Comparison of ENCODE assay signal across 15 cellular contexts in genomic region chr4:75950416-75950815, GRCh38. TPM values are rescaled to one million over a fixed set of nuclear protein-coding genes. Genes with fewer than 3 reads are reported as not detected.
DNase-seq lines count a peak whose midpoint lies in the region; ATAC-seq and TF ChIP-seq lines count a peak whose summit lies in the region.
"Had no signal": no experiment of that assay in that cellular context is flagged by ENCODE, and none has a peak within 500 bp of the region (broad histone marks: within the 10 kb centered on the region; RNA-seq: fewer than 3 reads in every experiment).

No MANE protein-coding gene starts in this region.

- H3K79me1 ChIP-seq in H9 (ENCODE audit: insufficient read depth, low read depth, low read length, poor library complexity, severe bottlenecking): no peaks in the 10 kb centered on the region

- WGBS in H9 (ENCODE audit: extremely low coverage, insufficient read length, low lambda C conversion rate): no CpG with 5 or more reads among the region's 3 CpGs
- WGBS in transverse colon (ENCODE audit: low coverage in 1 of 2), 2 donors: 62 to 74% methylated on average over 2 to 3 of the region's 3 CpGs

- H4K8ac ChIP-seq in H9 (replicated peaks; ENCODE audit: insufficient read length, low read depth, low read length): no peak overlapping the region

- no peaks in the 10 kb centered on the region for H4K20me1 ChIP-seq in H9 (ENCODE audit: control insufficient read depth, insufficient read depth, insufficient read length)

- ATAC-seq in GM21723 (IDR thresholded peaks at IDR 0.05; ENCODE audit: unreplicated experiment): no peak

- no peak overlapping the region for H2BK12ac ChIP-seq in H9 (ENCODE audit: insufficient read length, low read depth, low read length)

- H3K4me1 Mint-ChIP-seq in H9: no peaks in the 10 kb centered on the region

- peaks cover 15 to 88% (median 58%) of the 10 kb centered on the region in 3 experiments; a peak in 6 of 7 replicates for H3K36me3 Mint-ChIP-seq in H9 (ENCODE audit: insufficient read depth in 1 of 3, low read depth in 3 of 3)

- no peak overlapping the region for H2BK120ac ChIP-seq in H9 (ENCODE audit: low read depth, low read length, poor library complexity, severe bottlenecking)

- no peak overlapping the region for H2AK5ac ChIP-seq in H9 (ENCODE audit: insufficient read length, low read length)

- no peaks in the 10 kb centered on the region; the same call in 1 of the 2 replicates for H3K79me2 ChIP-seq in H9 (ENCODE audit: insufficient read depth, low read length)

- no peak overlapping the region for H2BK5ac ChIP-seq in H9 (ENCODE audit: insufficient read length, low read length)

- H4K91ac ChIP-seq in H9 (ENCODE audit: insufficient read length, low read depth, low read length): no peak overlapping the region

- H3K27ac ChIP-seq in VCaP (peak overlapping the region; percentile 61), H9 (ENCODE audit: insufficient read length, low read depth, low read length) (no peak overlapping the region), transverse colon (no peak overlapping the region)

- no peak overlapping the region for H3K4me2 ChIP-seq in H9 (ENCODE audit: insufficient read depth, insufficient read length, low read length)

- H3K14ac ChIP-seq in H9 (ENCODE audit: insufficient read depth, low read length): no peak overlapping the region

- no peak overlapping the region for H3K56ac ChIP-seq in H9 (ENCODE audit: insufficient read length, low read depth, low read length)

- H3K9me3 Mint-ChIP-seq in H9: no peaks in the 10 kb centered on the region
- H3K9me3 Mint-ChIP-seq: CD4-positive, alpha-beta T cell had no signal

- no peak overlapping the region for H3K23ac ChIP-seq in H9 (ENCODE audit: insufficient read length, low read depth, low read length)

- no peak for TF ChIP-seq CTCF in VCaP (conservative IDR thresholded peaks at IDR 0.05)
- TF ChIP-seq CTCF in H9 (conservative IDR thresholded peaks at IDR 0.05): no peak
- TF ChIP-seq CTCF in transverse colon (IDR thresholded peaks at IDR 0.05): no peak

- no peak overlapping the region; a peak in 1 of 5 replicates for H3K4me3 Mint-ChIP-seq in H9
- H3K4me3 Mint-ChIP-seq: CD4-positive, alpha-beta T cell had no signal

- DNase-seq in H4 (ENCODE audit: low spot score): peak; percentile 19
- DNase-seq in fibroblast of peridontal ligament (ENCODE audit: extremely low read depth): peak; percentile 84
- DNase-seq in H9: no peak
- no peak for DNase-seq in transverse colon
- DNase-seq in COLO829 (ENCODE audit: low spot score): no peak
- DNase-seq: CD4-positive, alpha-beta T cell; H7; Kasumi-1; MM.1S; NCI-H1092; NCI-H146; NCI-H2171; NCI-H526 had no signal

- no peak overlapping the region for H4K5ac ChIP-seq in H9 (ENCODE audit: insufficient read length, low read depth, low read length)

- TF ChIP-seq EP300 in transverse colon (IDR thresholded peaks at IDR 0.05; ENCODE audit: low read depth): no peak

- no peaks in the 10 kb centered on the region; the same call in 1 of the 2 replicates for H3K27me3 Mint-ChIP-seq in H9 (ENCODE audit: low read depth)
- H3K27me3 Mint-ChIP-seq: CD4-positive, alpha-beta T cell had no signal

- no peaks in the 10 kb centered on the region for H3K9me3 ChIP-seq in H9 (ENCODE audit: control insufficient read depth, low read depth, low read length)
- no peaks in the 10 kb centered on the region for H3K9me3 ChIP-seq in transverse colon

- in situ Hi-C loops in transverse colon (cut with MboI; ENCODE audit: low pct_ligation_motif_present in 1 of 4, low pct_unique_long_range_greater_than_20kb in 1 of 4, low sequenced_read_pairs in 3 of 4): loop anchor here in 1 of 4 donors (25.0 kb wide), 1 partner anchor 163 kb away; no protein-coding TSS in a partner anchor

- no peak overlapping the region for H3K4me3 ChIP-seq in transverse colon

- no peak overlapping the region for H2BK20ac ChIP-seq in H9 (ENCODE audit: low read depth, low read length, poor library complexity, severe bottlenecking)

- no peak overlapping the region for H3T11ph ChIP-seq in H9 (ENCODE audit: low read length)

- no peak overlapping the region for H3K9ac ChIP-seq in H9 (ENCODE audit: extremely low read depth, insufficient read length, low read length)

- H3K18ac ChIP-seq in H9 (ENCODE audit: insufficient read length, low read depth, low read length): no peak overlapping the region

- intact Hi-C loops in transverse colon (cut with DNase I; ENCODE audit: low total_unique reads): no loop called here

- no peak overlapping the region for H2AFZ ChIP-seq in H9 (ENCODE audit: low read length)

- H3K27me3 ChIP-seq in H9 (ENCODE audit: insufficient read depth, low read length) (no peaks in the 10 kb centered on the region), transverse colon (no peaks in the 10 kb centered on the region)

- no peak overlapping the region for H3K4ac ChIP-seq in H9 (ENCODE audit: low read depth, low read length)

- no peak overlapping the region for H2BK15ac ChIP-seq in H9 (ENCODE audit: low read depth, low read length)

- no peak for TF ChIP-seq POLR2A in transverse colon (IDR thresholded peaks at IDR 0.05)

- peaks cover 0 to 42% (median 16%) of the 10 kb centered on the region in 4 donors for H3K36me3 ChIP-seq in transverse colon

- H3K4me1 ChIP-seq in H9 (ENCODE audit: insufficient read depth, low read length) (no peaks in the 10 kb centered on the region), transverse colon (peaks cover 0 to 11% (median 0%) of the 10 kb centered on the region in 4 donors)

- no peak overlapping the region for H3K27ac Mint-ChIP-seq in H9
- H3K27ac Mint-ChIP-seq: CD4-positive, alpha-beta T cell had no signal

- H3K23me2 ChIP-seq in H9 (ENCODE audit: insufficient read length, low read depth, low read length, poor library complexity, severe bottlenecking): no peaks in the 10 kb centered on the region

RNA-seq across cellular contexts. Expression of gene NAAA, which starts 9.6 kb away (rescaled TPM):
- total RNA-seq in H4 (2014; rRNA removed; shearing (Covaris generic)): 0.39 and 4.3 TPM in 2 replicates
- total RNA-seq in H9 (2021) (2.7 and 3.2 TPM in 2 replicates), transverse colon (100 to 1,000 TPM; 219 to 603 (median 461) TPM)

RNA-seq across cellular contexts. Expression of gene SDAD1, which starts 40.3 kb away (rescaled TPM):
- total RNA-seq in H4 (2014; rRNA removed; shearing (Covaris generic)): 22.6 and 32.2 TPM in 2 replicates
- total RNA-seq in H9 (2021) (79.3 and 80.6 TPM in 2 replicates), transverse colon (10 to 100 TPM in 3 of 4 donors, 1 to 10 TPM in 1; 6.7 to 27.5 (median 20.4) TPM)

RNA-seq across cellular contexts. Expression of gene PPEF2, which starts 48.2 kb away (rescaled TPM):
- not detected in 2 replicates for total RNA-seq in H4 (2014; rRNA removed; shearing (Covaris generic))
- not detected in 2 replicates for total RNA-seq in H9 (2021)
- under 1 TPM in 1 of 4 donors, not detected in 3; 0.32 TPM for total RNA-seq in transverse colon
- total RNA-seq: H7 had no signal

RNA-seq across cellular contexts. Expression of gene CXCL9, which starts 56.9 kb away (rescaled TPM):
- total RNA-seq in H4 (2014; rRNA removed; shearing (Covaris generic)): not detected in 2 replicates
- total RNA-seq in H9 (2021) (not detected in 2 replicates), transverse colon (1 to 10 TPM in 1 of 4 donors, not detected in 3; 2.5 TPM)
- total RNA-seq: CD4-positive, alpha-beta T cell; H7 had no signal

Comparison
In these comparisons a context has a peak if more than half of its experiments do, and no peak if none do; other contexts are left out.
1. DNase-seq: peak in H4 (single experiment) and fibroblast of peridontal ligament (single experiment); none in H9 (single experiment), transverse colon (single experiment) and COLO829 (single experiment).
2. RNA of gene NAAA, which starts 9.6 kb away (total RNA-seq): 219 to 603 TPM in transverse colon; 0.39 to 4.3 TPM in H4 and 2.7 to 3.2 TPM in H9; every median in the first group is over 10 times any median in the second.